ENCODE assay signal across 8 cellular contexts in genomic region chr3:69051796-69052566, GRCh38. TPM values are rescaled to one million over a fixed set of nuclear protein-coding genes. Genes with fewer than 3 reads are reported as not detected.
DNase-seq lines count a peak whose midpoint lies in the region; ATAC-seq and TF ChIP-seq lines count a peak whose summit lies in the region.

TMF1 (minus strand) TSS chr3:69052333; CDS start chr3:69052086, 247 bp downstream.

- H3K4me3 ChIP-seq in dorsolateral prefrontal cortex (peak within 1 kb of the TSS; percentile 61 to 98 (median 87)), lower lobe of right lung (peak within 1 kb of the TSS; percentile 86)

- H3K27me3 ChIP-seq in dorsolateral prefrontal cortex (no peaks in the 10 kb centered on the region), lower lobe of right lung (ENCODE audit: low read depth) (no peaks in the 10 kb centered on the region)

- H3K27ac ChIP-seq in dorsolateral prefrontal cortex: peak within 1 kb of the TSS; percentile 60 to 98 (median 91)
- H3K27ac ChIP-seq in lower lobe of right lung: peak within 1 kb of the TSS; percentile 95

- intact Hi-C loops in dorsolateral prefrontal cortex (cut with DNase I) (loop anchor here (5.0 kb wide), 2 partner anchors 35 to 40 kb away; partner anchors contain the start of gene EOGT (in 2 of the 2)), lower lobe of right lung (cut with DNase I) (no loop called here)

- no peaks in the 10 kb centered on the region for H3K9me3 ChIP-seq in lower lobe of right lung

- peaks cover 56% of the 10 kb centered on the region for H3K36me3 ChIP-seq in lower lobe of right lung

- ATAC-seq in HG03469 (IDR thresholded peaks at IDR 0.05; ENCODE audit: unreplicated experiment) (peak; percentile 98), lower lobe of right lung (peak; percentile 99)

- in situ Hi-C loops in ACHN (cut with HindIII; ENCODE audit: low pct_ligation_motif_present, low pct_unique_long_range_greater_than_20kb, low sequenced_read_pairs): no loop called here

- peak; percentile 99 for DNase-seq in ACHN
- DNase-seq in GM19240 (ENCODE audit: insufficient read length, low spot score): peak; percentile 41
- DNase-seq in activated CD4-positive, alpha-beta T cell treated with anti-CD3 and anti-CD28 coated beads for 4 hours: peak; percentile 97 to 98
- DNase-seq in dorsolateral prefrontal cortex: peak; percentile 96 to 98 (median 97)
- DNase-seq in lower lobe of right lung: peak; percentile 99
- DNase-seq in stimulated activated CD4-positive, alpha-beta T cell treated with anti-CD3 and anti-CD28 coated beads, TNF-alpha, amount 100 ng/mL, for 48 hours (ENCODE audit: low read depth in 3 of 3): peak; percentile 93 to 96 (median 95)
- DNase-seq in kidney glomerular epithelial cell (lab: John Stamatoyannopoulos, UW): no peak

- TF ChIP-seq CTCF in dorsolateral prefrontal cortex (IDR thresholded peaks at IDR 0.05 in 54 of 56, conservative IDR thresholded peaks at IDR 0.05 in 2 of 56; ENCODE audit: low read depth in 1 of 56, partially characterized antibody in 56 of 56): peak in 19 of 56 donors; percentile 2 to 50 (median 22)
- no peak for TF ChIP-seq CTCF in lower lobe of right lung (IDR thresholded peaks at IDR 0.05)

- peaks cover 38% of the 10 kb centered on the region for H3K4me1 ChIP-seq in lower lobe of right lung

RNA-seq across cellular contexts. Expression of gene TMF1, which starts in this region (rescaled TPM):
- 10 to 100 TPM; 26.4 to 42.8 (median 33.8) TPM for total RNA-seq in dorsolateral prefrontal cortex
- total RNA-seq in lower lobe of right lung: 40.0 TPM
